ENCODE assay signal across 1 cellular context in genomic region chr20:44643596-44644383, GRCh38.
TF ChIP-seq lines count a peak whose summit lies in the region.

No MANE protein-coding gene starts in this region.

TF ChIP-seq in HepG2, 621 proteins besides CTCF, POLR2A, EP300 and RAD21 (continued from another document):
- TF ChIP-seq ZNF280B (CRISPR knock-in tag; IDR thresholded peaks at IDR 0.05; ENCODE audit: borderline replicate concordance) (0 out of 2 replicates have a peak, but pooled peaks have one; percentile 37), ZNF703 (CRISPR knock-in tag; IDR thresholded peaks at IDR 0.05; ENCODE audit: borderline replicate concordance) (no peak), JUND (CRISPR knock-in tag; IDR thresholded peaks at IDR 0.05) (no peak), ZNF740 (CRISPR knock-in tag; IDR thresholded peaks at IDR 0.05) (no peak), ESRRA (CRISPR knock-in tag; IDR thresholded peaks at IDR 0.05; ENCODE audit: low read depth) (no peak), ZNF768 (CRISPR knock-in tag; IDR thresholded peaks at IDR 0.05) (peak; percentile 16; the same call in 1 of the 2 replicates), ZNF749 (CRISPR knock-in tag; IDR thresholded peaks at IDR 0.05; ENCODE audit: borderline replicate concordance) (no peak), FOXP1 (IDR thresholded peaks at IDR 0.05) (no peak), FOXP1 (CRISPR knock-in tag; IDR thresholded peaks at IDR 0.05) (0 out of 2 replicates have a peak, but pooled peaks have one; percentile 24), ZNF446 (CRISPR knock-in tag; IDR thresholded peaks at IDR 0.05) (no peak), ETV5 (CRISPR knock-in tag; IDR thresholded peaks at IDR 0.05; ENCODE audit: borderline replicate concordance) (peak; percentile 55; the same call in 1 of the 2 replicates), E2F1 (CRISPR knock-in tag; IDR thresholded peaks at IDR 0.05) (no peak), ZNF251 (CRISPR knock-in tag; IDR thresholded peaks at IDR 0.05) (no peak), TEAD2 (CRISPR knock-in tag; IDR thresholded peaks at IDR 0.05) (no peak), ZNF260 (CRISPR knock-in tag; IDR thresholded peaks at IDR 0.05; ENCODE audit: borderline replicate concordance, low read depth) (no peak), CBX1 (IDR thresholded peaks at IDR 0.05; ENCODE audit: low read depth) (no peak), CBFB (CRISPR knock-in tag; IDR thresholded peaks at IDR 0.05) (no peak), ZKSCAN1 (IDR thresholded peaks at IDR 0.05; ENCODE audit: low read length) (peak; percentile 94), SAFB2 (CRISPR knock-in tag; IDR thresholded peaks at IDR 0.05; ENCODE audit: borderline replicate concordance, low read depth) (no peak), ZNF317 (CRISPR knock-in tag; IDR thresholded peaks at IDR 0.05) (no peak), FLYWCH1 (CRISPR knock-in tag; IDR thresholded peaks at IDR 0.05) (no peak)
